10 cellular contexts compared by ENCODE assay signal in the genomic region with DNA sequence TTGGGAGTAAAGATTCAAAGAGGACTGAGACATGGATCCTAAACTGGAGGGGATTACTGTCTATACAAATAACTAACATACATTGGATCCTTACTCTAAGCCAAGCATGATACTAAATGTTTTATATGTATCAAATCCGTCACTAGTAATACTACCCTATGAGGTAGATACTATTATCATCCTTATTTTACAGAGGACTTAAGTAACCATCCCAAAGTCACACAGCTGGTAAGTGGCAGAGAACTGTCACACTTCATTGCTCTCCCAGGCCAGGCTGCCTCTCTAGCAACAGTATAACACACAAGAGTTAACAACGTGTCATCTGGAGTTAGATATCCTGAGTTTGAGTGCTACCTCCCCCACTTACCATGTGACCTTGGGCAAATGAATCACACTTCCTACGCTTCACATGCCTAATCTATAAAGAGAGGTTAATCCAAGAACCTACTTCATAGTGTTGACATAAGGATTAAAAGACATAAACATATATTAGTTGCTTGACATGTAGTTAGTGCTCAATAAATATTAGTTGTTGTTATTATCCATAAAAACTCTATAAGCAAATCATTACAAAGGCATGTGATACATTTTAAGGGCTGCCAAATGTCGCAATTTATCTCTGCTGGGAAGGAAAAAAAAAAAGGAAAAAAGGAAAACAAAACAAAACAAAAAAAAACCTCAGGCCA. TPM values are rescaled to one million over a fixed set of nuclear protein-coding genes. Genes with fewer than 3 reads are reported as not detected.
DNase-seq lines count a peak whose midpoint lies in the region; ATAC-seq lines count a peak whose summit lies in the region.
"Had no signal": no experiment of that assay in that cellular context is flagged by ENCODE, and none has a peak within 500 bp of the region (broad histone marks: within the 10 kb centered on the region; RNA-seq: fewer than 3 reads in every experiment).

No MANE protein-coding gene starts in this region.

- H3K4me1 Mint-ChIP-seq in activated CD4-positive, alpha-beta memory T cell treated with anti-CD3 and anti-CD28 coated beads, Interleukin-2, amount 10 ng/mL, durations not matched to agents 7 days and 5 days, result peaks cover 38% of the 10 kb centered on the region
- peaks cover 34% of the 10 kb centered on the region for H3K4me1 Mint-ChIP-seq in activated CD4-positive, alpha-beta memory T cell treated with anti-CD3 and anti-CD28 coated beads for 36 hours (ENCODE audit: low read depth)

- POLR2A ChIA-PET in activated CD4-positive, alpha-beta memory T cell treated with anti-CD3 and anti-CD28 coated beads, Interleukin-2, amount 10 ng/mL, durations not matched to agents 7 days and 5 days (lab: Charles Lee), result no interaction called here
- POLR2A ChIA-PET in activated CD4-positive, alpha-beta memory T cell treated with anti-CD3 and anti-CD28 coated beads for 36 hours (lab: Charles Lee), result no interaction called here

- CTCF ChIA-PET in activated CD4-positive, alpha-beta memory T cell treated with anti-CD3 and anti-CD28 coated beads, Interleukin-2, amount 10 ng/mL, durations not matched to agents 7 days and 5 days (lab: Charles Lee), result no interaction called here
- CTCF ChIA-PET in activated CD4-positive, alpha-beta memory T cell treated with anti-CD3 and anti-CD28 coated beads for 36 hours (lab: Charles Lee), result no interaction called here

- intact Hi-C loops in activated CD4-positive, alpha-beta memory T cell treated with anti-CD3 and anti-CD28 coated beads for 36 hours (cut with micrococcal nuclease), result loop anchor here (2.0 kb wide), 1 partner anchor 60 kb away; no protein-coding TSS in a partner anchor

- no peak overlapping the region for H3K27ac Mint-ChIP-seq in activated CD4-positive, alpha-beta memory T cell treated with anti-CD3 and anti-CD28 coated beads, Interleukin-2, amount 10 ng/mL, durations not matched to agents 7 days and 5 days
- no peak overlapping the region for H3K27ac Mint-ChIP-seq in activated CD4-positive, alpha-beta memory T cell treated with anti-CD3 and anti-CD28 coated beads for 36 hours

- H3K4me3 Mint-ChIP-seq in activated CD4-positive, alpha-beta memory T cell treated with anti-CD3 and anti-CD28 coated beads, Interleukin-2, amount 10 ng/mL, durations not matched to agents 7 days and 5 days, result no peak overlapping the region
- no peak overlapping the region for H3K4me3 Mint-ChIP-seq in activated CD4-positive, alpha-beta memory T cell treated with anti-CD3 and anti-CD28 coated beads for 36 hours

- DNase-seq in activated CD4-positive, alpha-beta memory T cell treated with anti-CD3 and anti-CD28 coated beads, Interleukin-2, amount 10 ng/mL, durations not matched to agents 7 days and 5 days, result peak; percentile 34
- no peak for DNase-seq in activated CD4-positive, alpha-beta memory T cell treated with anti-CD3 and anti-CD28 coated beads for 36 hours
- DNase-seq in OCI-M1 (lab: John Stamatoyannopoulos, UW), result peak; percentile 87
- peak; percentile 72 for DNase-seq in fibroblast of gingiva (ENCODE audit: low read depth)
- DNase-seq in smooth muscle cell of the brain vasculature (ENCODE audit: low read depth, low spot score), result peak; percentile 9
- DNase-seq in NCI-H2227 (lab: John Stamatoyannopoulos, UW; ENCODE audit: unreplicated experiment), result no peak
- no peak for DNase-seq in activated gamma-delta T cell treated with Interleukin-2 at 50 U/mL for 16 hours
- DNase-seq: activated CD4-positive, CD25-positive, alpha-beta regulatory T cell; thyroid gland had no signal

- H3K9me3 Mint-ChIP-seq in activated CD4-positive, alpha-beta memory T cell treated with anti-CD3 and anti-CD28 coated beads, Interleukin-2, amount 10 ng/mL, durations not matched to agents 7 days and 5 days, result peaks cover 8% of the 10 kb centered on the region
- H3K9me3 Mint-ChIP-seq in activated CD4-positive, alpha-beta memory T cell treated with anti-CD3 and anti-CD28 coated beads for 36 hours, result peaks cover 11% of the 10 kb centered on the region

- no peaks in the 10 kb centered on the region for H3K27me3 Mint-ChIP-seq in activated CD4-positive, alpha-beta memory T cell treated with anti-CD3 and anti-CD28 coated beads, Interleukin-2, amount 10 ng/mL, durations not matched to agents 7 days and 5 days
- no peaks in the 10 kb centered on the region for H3K27me3 Mint-ChIP-seq in activated CD4-positive, alpha-beta memory T cell treated with anti-CD3 and anti-CD28 coated beads for 36 hours

- H3K36me3 Mint-ChIP-seq in activated CD4-positive, alpha-beta memory T cell treated with anti-CD3 and anti-CD28 coated beads, Interleukin-2, amount 10 ng/mL, durations not matched to agents 7 days and 5 days (ENCODE audit: low read depth), result peaks cover 17% of the 10 kb centered on the region
- peaks cover 2% of the 10 kb centered on the region for H3K36me3 Mint-ChIP-seq in activated CD4-positive, alpha-beta memory T cell treated with anti-CD3 and anti-CD28 coated beads for 36 hours

- no peak for ATAC-seq in GM21526 (IDR thresholded peaks at IDR 0.05; ENCODE audit: low FRiP score, unreplicated experiment)

RNA-seq across cellular contexts. Expression of a gene that starts 33.8 kb away (rescaled TPM):
- under 1 TPM; 0.45 to 0.68 TPM for total RNA-seq in activated CD4-positive, alpha-beta memory T cell treated with anti-CD3 and anti-CD28 coated beads, Interleukin-2, amount 10 ng/mL, durations not matched to agents 7 days and 5 days
- total RNA-seq in activated CD4-positive, alpha-beta memory T cell treated with anti-CD3 and anti-CD28 coated beads for 36 hours, result under 1 TPM; 0.22 to 0.31 TPM

Comparison
In these comparisons a context has a peak if more than half of its experiments do, and no peak if none do; other contexts are left out.
1. DNase-seq: peak in activated CD4-positive, alpha-beta memory T cell treated with anti-CD3 and anti-CD28 coated beads, Interleukin-2, amount 10 ng/mL, durations not matched to agents 7 days and 5 days (single experiment), OCI-M1 (single experiment), fibroblast of gingiva (single experiment) and smooth muscle cell of the brain vasculature (single experiment); none in activated CD4-positive, alpha-beta memory T cell treated with anti-CD3 and anti-CD28 coated beads for 36 hours (single experiment), NCI-H2227 (single experiment) and activated gamma-delta T cell treated with Interleukin-2 at 50 U/mL for 16 hours (single experiment).